ENCODE assay signal across 18 cellular contexts in genomic region chr10:70500812-70501301, GRCh38. TPM values are rescaled to one million over a fixed set of nuclear protein-coding genes. Genes with fewer than 3 reads are reported as not detected.
DNase-seq lines count a peak whose midpoint lies in the region; ATAC-seq and TF ChIP-seq lines count a peak whose summit lies in the region.
"Had no signal": no experiment of that assay in that cellular context is flagged by ENCODE, and none has a peak within 500 bp of the region (broad histone marks: within the 10 kb centered on the region; RNA-seq: fewer than 3 reads in every experiment).

No MANE protein-coding gene starts in this region.

- no peaks in the 10 kb centered on the region for H3K27me3 ChIP-seq in gastroesophageal sphincter
- H3K27me3 ChIP-seq: esophagus muscularis mucosa had no signal

- no peaks in the 10 kb centered on the region for H3K36me3 ChIP-seq in gastroesophageal sphincter
- H3K36me3 ChIP-seq: esophagus muscularis mucosa, suprapubic skin had no signal

- peaks cover 0 to 48% (median 7%) of the 10 kb centered on the region in 3 donors for H3K4me1 ChIP-seq in gastroesophageal sphincter

- H3K9me3 ChIP-seq in gastroesophageal sphincter, result no peaks in the 10 kb centered on the region
- H3K9me3 ChIP-seq: esophagus muscularis mucosa, suprapubic skin had no signal

- H3K27ac ChIP-seq in gastroesophageal sphincter (peak overlapping the region in 3 of 4 donors; percentile 31 to 55 (median 37)), substantia nigra (ENCODE audit: low read depth, low read length, poor library complexity, severe bottlenecking) (peak overlapping the region; percentile 71)
- H3K27ac ChIP-seq: suprapubic skin had no signal

- H3K4me3 ChIP-seq in gastroesophageal sphincter, result no peak overlapping the region
- H3K4me3 ChIP-seq: esophagus muscularis mucosa, suprapubic skin had no signal

- 0% methylated on average over 1 of the region's 4 CpGs; no CpG with 5 or more reads in 1 of the 2 donors for WGBS in gastroesophageal sphincter (ENCODE audit: low coverage in 1 of 2), 2 donors

- TF ChIP-seq POLR2A in gastroesophageal sphincter (IDR thresholded peaks at IDR 0.05), result no peak

- no peak for TF ChIP-seq CTCF in gastroesophageal sphincter (IDR thresholded peaks at IDR 0.05)

- TF ChIP-seq EP300 in gastroesophageal sphincter (IDR thresholded peaks at IDR 0.05), result no peak

- peak; percentile 63 for ATAC-seq in gastroesophageal sphincter
- ATAC-seq: activated naive CD8-positive, alpha-beta T cell treated with anti-CD3 and anti-CD28 coated beads, Interleukin-2, amount 50 U/mL, for 24 hours; HCT116 had no signal

- peak; percentile 59 for DNase-seq in SKM-1 (lab: John Stamatoyannopoulos, UW; ENCODE audit: unreplicated experiment)
- peak; percentile 87 to 98 for DNase-seq in lung microvascular endothelial cell (ENCODE audit: low read depth in 2 of 2)
- DNase-seq in substantia nigra (lab: John Stamatoyannopoulos, UW), result no peak
- DNase-seq in medulla oblongata (ENCODE audit: extremely low spot score), result no peak
- no peak for DNase-seq in kidney tubule cell (ENCODE audit: low spot score)
- no peak for DNase-seq in dedifferentiated amniotic fluid mesenchymal stem cell (ENCODE audit: extremely low spot score)
- no peak for DNase-seq in A172 (ENCODE audit: low spot score)
- DNase-seq: activated CD4-positive, alpha-beta T cell treated with anti-CD3 and anti-CD28 coated beads, Interleukin-2, amount 10 ng/mL, durations not matched to agents 7 days and 5 days; activated naive CD8-positive, alpha-beta T cell treated with anti-CD3 and anti-CD28 coated beads, Interleukin-2, amount 50 U/mL, for 24 hours; DMS79 treated with DMSO at 0.1 percent for 48 hours; KG1; mesenchymal stem cell; NCI-H510A treated with DMSO at 0.1 percent for 48 hours had no signal

RNA-seq across cellular contexts. Expression of gene PALD1, which starts 22.3 kb away (rescaled TPM):
- 10 to 100 TPM; 12.5 to 19.8 (median 14.7) TPM for total RNA-seq in gastroesophageal sphincter
- 112 and 120 TPM in 2 replicates for total RNA-seq in lung microvascular endothelial cell
- total RNA-seq in A172 (2014; rRNA removed; shearing (Covaris generic)), result 4.0 and 5.8 TPM in 2 replicates

RNA-seq across cellular contexts. Expression of gene NODAL, which starts 59.4 kb away (rescaled TPM):
- total RNA-seq in gastroesophageal sphincter (under 1 TPM in 1 of 4 donors, not detected in 3; 0.40 TPM), lung microvascular endothelial cell (not detected in 2 replicates)
- total RNA-seq in A172 (2014; rRNA removed; shearing (Covaris generic)), result not detected in 2 replicates
- total RNA-seq: activated CD4-positive, alpha-beta T cell treated with anti-CD3 and anti-CD28 coated beads, Interleukin-2, amount 10 ng/mL, durations not matched to agents 7 days and 5 days; esophagus muscularis mucosa; osteoblast; suprapubic skin had no signal

Comparison
In these comparisons a context has a peak if more than half of its experiments do, and no peak if none do; other contexts are left out.
1. DNase-seq: peak in SKM-1 (single experiment) and lung microvascular endothelial cell (2 of 2); none in substantia nigra (0 of 49), medulla oblongata (single experiment), kidney tubule cell (single experiment), dedifferentiated amniotic fluid mesenchymal stem cell (single experiment) and A172 (single experiment).